In the genomic region with DNA sequence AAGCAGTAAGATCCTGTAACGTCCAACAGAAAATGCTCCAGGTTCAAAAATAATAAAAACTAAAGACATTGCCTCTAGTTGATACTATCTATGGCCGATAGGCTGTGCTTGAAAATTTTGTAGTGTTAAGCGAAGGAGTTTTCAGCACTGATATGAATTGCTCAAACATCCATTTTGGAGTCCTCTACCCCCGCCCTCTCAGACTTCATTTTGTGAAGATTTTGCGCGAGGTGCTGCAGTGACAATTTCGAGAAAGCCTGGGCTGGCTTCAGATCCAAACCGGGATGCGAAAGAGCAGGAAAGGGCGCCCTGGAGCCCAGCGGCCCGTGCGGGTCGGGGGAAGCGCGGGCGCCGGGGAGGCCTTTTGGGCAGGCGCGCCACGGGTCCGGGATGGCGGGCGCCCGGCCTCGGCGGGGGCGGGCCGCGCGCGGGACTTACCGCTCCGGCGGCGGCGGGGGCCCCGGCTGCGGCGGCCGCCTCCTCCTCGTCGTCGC, we compare ENCODE assay signal across 8 cellular contexts. TPM values are rescaled to one million over a fixed set of nuclear protein-coding genes. Genes with fewer than 3 reads are reported as not detected.
A peak's percentile ranks its signal among the peaks of the same experiment; 100 is the strongest.
DNase-seq lines count a peak whose midpoint lies in the region; ATAC-seq and TF ChIP-seq lines count a peak whose summit lies in the region.

No MANE protein-coding gene starts in this region.

- peaks cover 18% of the 10 kb centered on the region for H3K27me3 Mint-ChIP-seq in brain

- peaks cover 20 to 29% (median 26%) of the 10 kb centered on the region in 5 experiments for H3K9me3 Mint-ChIP-seq in brain

- H3K4me3 ChIP-seq in RWPE2 (ENCODE audit: severe bottlenecking), result peak overlapping the region; percentile 52

- peaks cover 4% of the 10 kb centered on the region for H3K9me3 ChIP-seq in RWPE2 (ENCODE audit: severe bottlenecking)

- H3K27ac Mint-ChIP-seq in brain, result peak overlapping the region; percentile 93 to 100 (median 99)

- H3K27ac ChIP-seq in RWPE2 (ENCODE audit: poor library complexity, severe bottlenecking) (peak overlapping the region; percentile 98), layer of hippocampus (ENCODE audit: low read depth, low read length) (peak overlapping the region; percentile 93)

- peaks cover 62% of the 10 kb centered on the region for H3K4me1 Mint-ChIP-seq in brain

- peaks cover 21% of the 10 kb centered on the region for H3K36me3 ChIP-seq in RWPE2 (ENCODE audit: low read depth)

- TF ChIP-seq CTCF in RWPE2 (IDR thresholded peaks at IDR 0.05; ENCODE audit: poor library complexity, severe bottlenecking), result peak; percentile 30
- TF ChIP-seq CTCF in brain (conservative IDR thresholded peaks at IDR 0.05), result peak; percentile 56 to 65

- peaks cover 49% of the 10 kb centered on the region for H3K36me3 Mint-ChIP-seq in brain

- DNase-seq in NCI-H2196 (lab: John Stamatoyannopoulos, UW; ENCODE audit: unreplicated experiment) (peak; percentile 55), NCI-H2196 treated with DMSO at 0.1 percent for 48 hours (lab: John Stamatoyannopoulos, UW; ENCODE audit: unreplicated experiment) (no peak), HuH-7.5 (ENCODE audit: low spot score) (peak; percentile 43), RWPE2 (ENCODE audit: low spot score) (no peak)
- DNase-seq in stimulated activated CD8-positive, alpha-beta memory T cell treated with anti-CD3 and anti-CD28 coated beads, Interleukin-12 subunit alpha, Interleukin-12 subunit beta, amount 100 ng/mL, for 1 hour (ENCODE audit: low read depth), result peak; percentile 42

- peak overlapping the region; percentile 92 to 98 (median 97) for H3K4me3 Mint-ChIP-seq in brain

- peak; percentile 18 for ATAC-seq in GM21528 (IDR thresholded peaks at IDR 0.05; ENCODE audit: low FRiP score, unreplicated experiment)
- ATAC-seq in RWPE2 (ENCODE audit: low read depth), result peak; percentile 6

- no peaks in the 10 kb centered on the region for H3K27me3 ChIP-seq in RWPE2 (ENCODE audit: insufficient read depth, poor library complexity, severe bottlenecking)
- H3K27me3 ChIP-seq in layer of hippocampus (ENCODE audit: control insufficient read depth, insufficient read depth, low read length), result no peaks in the 10 kb centered on the region

- peaks cover 21% of the 10 kb centered on the region for H3K4me1 ChIP-seq in RWPE2 (ENCODE audit: insufficient read depth, poor library complexity, severe bottlenecking)

RNA-seq across cellular contexts. Expression of a gene that starts 1.8 kb away (rescaled TPM):
- polyA plus RNA-seq in brain (ENCODE audit: insufficient read depth, low read depth, low replicate concordance), result 21.2 TPM

Comparison
In these comparisons a context has a peak if more than half of its experiments do, and no peak if none do; other contexts are left out.
1. DNase-seq: peak in NCI-H2196 (single experiment), HuH-7.5 (single experiment) and stimulated activated CD8-positive, alpha-beta memory T cell treated with anti-CD3 and anti-CD28 coated beads, Interleukin-12 subunit alpha, Interleukin-12 subunit beta, amount 100 ng/mL, for 1 hour (single experiment); none in NCI-H2196 treated with DMSO at 0.1 percent for 48 hours (single experiment) and RWPE2 (single experiment).